In genomic region chr5:30401479-30402058, GRCh38 we compare ENCODE assay signal across 8 cellular contexts.
DNase-seq lines count a peak whose midpoint lies in the region; ATAC-seq and TF ChIP-seq lines count a peak whose summit lies in the region.

No MANE protein-coding gene starts in this region.

- H3K79me2 ChIP-seq in ACC112 (ENCODE audit: control insufficient read depth, insufficient read depth, low read length, unreplicated experiment): no peaks in the 10 kb centered on the region

- no peak for TF ChIP-seq CTCF in testis (IDR thresholded peaks at IDR 0.05)

- no peak overlapping the region for H3K4me3 Mint-ChIP-seq in stimulated activated effector memory CD8-positive, alpha-beta T cell treated with anti-CD3 and anti-CD28 coated beads, Interleukin-12 subunit alpha, Interleukin-12 subunit beta, amount 100 ng/mL, for 72 hours

- intact Hi-C loops in testis (cut with DNase I; ENCODE audit: low total_unique reads): no loop called here

- H3K27ac ChIP-seq in ACC112 (ENCODE audit: low read depth, low read length): no peak overlapping the region
- no peak overlapping the region for H3K27ac ChIP-seq in testis

- peak overlapping the region; percentile 32 for H2AFZ ChIP-seq in ACC112 (ENCODE audit: low read length, unreplicated experiment)

- H3K9me3 ChIP-seq in testis: no peaks in the 10 kb centered on the region

- H3K27me3 ChIP-seq in ACC112 (ENCODE audit: insufficient read depth, low read length) (no peaks in the 10 kb centered on the region), testis (no peaks in the 10 kb centered on the region)

- H3K4me3 ChIP-seq in ACC112 (ENCODE audit: low read depth, low read length) (peak overlapping the region; percentile 51), testis (no peak overlapping the region)

- H3K4me1 ChIP-seq in ACC112 (ENCODE audit: control insufficient read depth, insufficient read depth, low read length, unreplicated experiment) (no peaks in the 10 kb centered on the region), testis (no peaks in the 10 kb centered on the region)

- DNase-seq in HS-27A (ENCODE audit: low read depth) (peak; percentile 23), RPMI8226 (peak; percentile 39), glomerular visceral epithelial cell (ENCODE audit: extremely low spot score) (peak; percentile 53), testis (peak; percentile 81), DMS79 (lab: John Stamatoyannopoulos, UW) (no peak)
- DNase-seq in stimulated activated effector memory CD8-positive, alpha-beta T cell treated with anti-CD3 and anti-CD28 coated beads, Interleukin-12 subunit alpha, Interleukin-12 subunit beta, amount 100 ng/mL, for 72 hours (ENCODE audit: low spot score in 2 of 2): no peak
- no peak for DNase-seq in activated CD8-positive, alpha-beta memory T cell treated with anti-CD3 and anti-CD28 coated beads, Interleukin-2, amount 50 U/mL, for 48 hours

- H3K36me3 ChIP-seq in ACC112 (ENCODE audit: insufficient read depth, low read length): no peaks in the 10 kb centered on the region
- no peaks in the 10 kb centered on the region for H3K36me3 ChIP-seq in testis (ENCODE audit: low read depth, missing control alignments)

- no peaks in the 10 kb centered on the region for H3K36me3 Mint-ChIP-seq in stimulated activated effector memory CD8-positive, alpha-beta T cell treated with anti-CD3 and anti-CD28 coated beads, Interleukin-12 subunit alpha, Interleukin-12 subunit beta, amount 100 ng/mL, for 72 hours

- ATAC-seq in stimulated activated effector memory CD8-positive, alpha-beta T cell treated with anti-CD3 and anti-CD28 coated beads, Interleukin-12 subunit alpha, Interleukin-12 subunit beta, amount 100 ng/mL, for 72 hours: no peak

- peaks cover 22% of the 10 kb centered on the region for H3K9me3 Mint-ChIP-seq in stimulated activated effector memory CD8-positive, alpha-beta T cell treated with anti-CD3 and anti-CD28 coated beads, Interleukin-12 subunit alpha, Interleukin-12 subunit beta, amount 100 ng/mL, for 72 hours

- TF ChIP-seq POLR2A in testis (IDR thresholded peaks at IDR 0.05): no peak

- 31 to 50% methylated on average over 3 of the region's 3 CpGs for WGBS in testis, 2 donors

- no peak overlapping the region for H3K27ac Mint-ChIP-seq in stimulated activated effector memory CD8-positive, alpha-beta T cell treated with anti-CD3 and anti-CD28 coated beads, Interleukin-12 subunit alpha, Interleukin-12 subunit beta, amount 100 ng/mL, for 72 hours

- no peaks in the 10 kb centered on the region for H3K4me1 Mint-ChIP-seq in stimulated activated effector memory CD8-positive, alpha-beta T cell treated with anti-CD3 and anti-CD28 coated beads, Interleukin-12 subunit alpha, Interleukin-12 subunit beta, amount 100 ng/mL, for 72 hours

Comparison
In these comparisons a context has a peak if more than half of its experiments do, and no peak if none do; other contexts are left out.
1. DNase-seq: peak in HS-27A (single experiment), RPMI8226 (single experiment), glomerular visceral epithelial cell (single experiment) and testis (single experiment); none in DMS79 (single experiment), stimulated activated effector memory CD8-positive, alpha-beta T cell treated with anti-CD3 and anti-CD28 coated beads, Interleukin-12 subunit alpha, Interleukin-12 subunit beta, amount 100 ng/mL, for 72 hours (0 of 2) and activated CD8-positive, alpha-beta memory T cell treated with anti-CD3 and anti-CD28 coated beads, Interleukin-2, amount 50 U/mL, for 48 hours (single experiment).